1 cellular context compared by ENCODE assay signal in the genomic region with DNA sequence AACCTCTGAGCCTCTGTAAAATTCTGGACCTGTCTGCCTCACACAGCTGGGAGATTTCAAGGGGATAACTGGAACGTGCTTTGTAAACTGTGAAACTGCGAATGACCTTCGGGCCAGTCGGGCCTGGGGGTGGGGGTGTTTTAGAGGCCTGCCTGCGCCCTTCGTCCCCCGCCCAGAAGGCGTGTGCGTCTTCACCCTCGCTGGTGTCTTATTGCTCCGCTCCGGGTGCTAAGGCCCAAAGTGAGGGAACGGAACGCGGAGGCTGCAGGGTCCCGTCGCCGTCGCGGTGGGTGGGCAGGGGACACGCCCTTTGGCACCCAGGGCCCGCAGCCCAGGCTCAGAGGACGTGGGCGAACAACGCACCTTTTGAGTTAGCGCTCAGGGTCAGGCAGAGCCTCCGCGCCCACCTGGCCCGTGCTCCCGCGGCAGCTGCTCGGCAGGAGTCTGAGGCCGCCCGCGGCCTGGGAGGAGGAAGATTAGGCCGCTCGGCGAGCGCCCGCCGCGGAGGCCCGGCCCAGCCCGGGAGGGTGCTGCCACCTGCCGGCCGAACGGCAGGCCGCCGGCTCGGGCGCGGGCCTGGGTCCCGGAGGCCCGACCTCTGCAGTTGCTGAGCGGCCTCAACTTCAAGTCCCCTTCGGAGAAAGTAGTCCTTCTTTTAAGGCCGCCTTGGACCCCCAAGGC.
TF ChIP-seq lines count a peak whose summit lies in the region.

No MANE protein-coding gene starts in this region.

TF ChIP-seq in SK-N-SH, 30 proteins besides CTCF, POLR2A, EP300 and RAD21 (continued from another document):
- TF ChIP-seq MEF2A (IDR thresholded peaks at IDR 0.05; ENCODE audit: borderline replicate concordance, low read depth), result no peak
TF ChIP-seq in SK-N-SH: peak in this region for 4.
